Comparison of ENCODE assay signal across 13 cellular contexts in the genomic region with DNA sequence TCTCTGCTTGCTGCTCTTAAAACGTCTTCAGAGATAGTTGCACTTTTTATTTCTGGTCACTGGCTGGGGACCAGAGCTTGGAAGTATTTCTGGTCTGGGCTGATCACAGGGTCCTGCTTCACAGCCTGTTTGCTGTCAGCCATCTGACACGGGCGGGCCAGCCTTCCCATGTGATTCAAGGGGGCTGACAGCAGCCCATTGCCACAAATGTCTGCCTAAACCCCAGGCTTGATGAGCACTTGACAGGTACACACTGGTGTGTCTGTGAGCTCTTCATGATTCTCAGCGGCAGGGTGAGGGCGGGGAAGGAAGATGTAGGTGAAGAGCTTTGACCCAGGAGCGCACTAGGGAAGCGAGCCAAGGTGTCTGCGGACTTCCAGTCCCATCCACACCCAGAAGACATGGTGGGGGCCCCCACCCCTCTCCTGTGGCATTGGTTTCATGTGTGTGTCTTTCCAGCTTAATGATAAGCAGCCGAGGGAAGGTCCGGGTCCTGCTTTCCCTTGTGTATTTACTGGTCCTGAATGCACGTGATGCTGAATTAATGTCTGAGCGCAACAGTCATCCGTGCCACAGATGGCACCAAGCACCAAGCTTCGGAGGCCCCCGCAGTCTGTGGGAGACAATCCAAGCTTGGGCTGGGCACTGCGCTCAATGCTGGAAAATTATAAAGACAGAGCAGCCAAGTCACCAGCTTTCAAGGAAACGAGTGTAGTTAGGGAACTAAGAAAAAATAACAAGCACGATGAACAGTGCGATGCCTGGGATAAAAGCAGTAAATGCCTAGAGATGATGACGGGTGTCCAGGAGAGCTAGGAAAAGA.
A peak's percentile ranks its signal among the peaks of the same experiment; 100 is the strongest.
DNase-seq lines count a peak whose midpoint lies in the region; ATAC-seq and TF ChIP-seq lines count a peak whose summit lies in the region.
"Had no signal": no experiment of that assay in that cellular context is flagged by ENCODE, and none has a peak within 500 bp of the region (broad histone marks: within the 10 kb centered on the region; RNA-seq: fewer than 3 reads in every experiment).

No MANE protein-coding gene starts in this region.

- H4K8ac ChIP-seq in neuronal stem cell (ENCODE audit: low read depth, low read length), result peak overlapping the region; percentile 23

- H2AK5ac ChIP-seq in neuronal stem cell (ENCODE audit: low read depth, low read length), result no peak overlapping the region

- no peaks in the 10 kb centered on the region for H3K9me3 ChIP-seq in Panc1 (ENCODE audit: control insufficient read depth, insufficient read depth, low read depth, low read length)
- peaks cover 0 to 9% of the 10 kb centered on the region in 2 donors for H3K9me3 ChIP-seq in neuronal stem cell (replicated peaks in 1 of 2; ENCODE audit: control insufficient read depth in 2 of 2, insufficient read depth in 1 of 2, low read depth in 1 of 2, low read length in 2 of 2)
- H3K9me3 ChIP-seq in CD4-positive, alpha-beta memory T cell (ENCODE audit: control insufficient read depth in 1 of 2, low read length in 2 of 2), result no peaks in the 10 kb centered on the region

- H3K27ac Mint-ChIP-seq in CD4-positive, alpha-beta memory T cell, result peak overlapping the region in 1 of 7 donors; percentile 21
- H3K27ac Mint-ChIP-seq: activated CD8-positive, alpha-beta T cell treated with anti-CD3 and anti-CD28 coated beads, Interleukin-2, amount 10 ng/mL, durations not matched to agents 7 days and 5 days; immature natural killer cell; naive thymus-derived CD8-positive, alpha-beta T cell had no signal

- BruUV-seq in Panc1 (replicated peaks; lab: Mats Ljungman, UMichigan), result no TSS peak

- no peak overlapping the region for H2AFZ ChIP-seq in neuronal stem cell (ENCODE audit: low read length)

- no peaks in the 10 kb centered on the region for H3K4me1 Mint-ChIP-seq in CD4-positive, alpha-beta memory T cell
- H3K4me1 Mint-ChIP-seq: immature natural killer cell; naive thymus-derived CD8-positive, alpha-beta T cell had no signal

- no CpG with 5 or more reads among the region's 20 CpGs for WGBS in neuronal stem cell (ENCODE audit: extremely low coverage in 2 of 2, insufficient read length in 2 of 2, insufficient replicate concordance in 1 of 2), 2 donors

- H3K4me2 ChIP-seq in neuronal stem cell (ENCODE audit: insufficient read depth, low read length, poor library complexity, severe bottlenecking), result no peak overlapping the region

- no peak overlapping the region for H2BK15ac ChIP-seq in neuronal stem cell (ENCODE audit: low read length)

- H3K4me1 ChIP-seq in Panc1 (ENCODE audit: control insufficient read depth, insufficient read depth, low read length), result peaks cover 89% of the 10 kb centered on the region
- peaks cover 0 to 21% of the 10 kb centered on the region in 2 donors for H3K4me1 ChIP-seq in neuronal stem cell (ENCODE audit: control insufficient read depth in 2 of 2, insufficient read depth in 1 of 2, low read depth in 1 of 2, low read length in 2 of 2)
- H3K4me1 ChIP-seq in CD4-positive, alpha-beta memory T cell (ENCODE audit: insufficient read depth, low read length), result no peaks in the 10 kb centered on the region

- no peak overlapping the region for H3K4me3 Mint-ChIP-seq in CD4-positive, alpha-beta memory T cell
- H3K4me3 Mint-ChIP-seq: activated CD8-positive, alpha-beta T cell treated with anti-CD3 and anti-CD28 coated beads, Interleukin-2, amount 10 ng/mL, durations not matched to agents 7 days and 5 days; immature natural killer cell; naive thymus-derived CD8-positive, alpha-beta T cell had no signal

- H4K91ac ChIP-seq in neuronal stem cell (ENCODE audit: low read depth, low read length, poor library complexity), result no peak overlapping the region

- H2BK5ac ChIP-seq in neuronal stem cell (ENCODE audit: low read length), result no peak overlapping the region

- H3K23ac ChIP-seq in neuronal stem cell (ENCODE audit: low read depth, low read length, poor library complexity), result no peak overlapping the region

- no peak overlapping the region for H2BK120ac ChIP-seq in neuronal stem cell (ENCODE audit: low read depth, low read length)

- no peak overlapping the region for H3K4ac ChIP-seq in neuronal stem cell (ENCODE audit: low read length)

- H3K18ac ChIP-seq in neuronal stem cell (ENCODE audit: low read length), result peak overlapping the region; percentile 52

- H3K27me3 ChIP-seq in Panc1 (ENCODE audit: control insufficient read depth, insufficient read depth, low read length) (no peaks in the 10 kb centered on the region), neuronal stem cell (ENCODE audit: control insufficient read depth in 3 of 3, insufficient read depth in 3 of 3, low read depth in 1 of 3, low read length in 3 of 3) (no peaks in the 10 kb centered on the region)
- no peaks in the 10 kb centered on the region for H3K27me3 ChIP-seq in CD4-positive, alpha-beta memory T cell (ENCODE audit: insufficient read depth, low read length)

- in situ Hi-C loops in Panc1 (cut with HindIII; ENCODE audit: low pct_unique_long_range_greater_than_20kb, low sequenced_read_pairs), result no loop called here

- ATAC-seq in Panc1 (no peak), HG03196 (IDR thresholded peaks at IDR 0.05; ENCODE audit: unreplicated experiment) (no peak), GM21786 (IDR thresholded peaks at IDR 0.05; ENCODE audit: unreplicated experiment) (no peak)
- ATAC-seq: activated CD8-positive, alpha-beta T cell treated with anti-CD3 and anti-CD28 coated beads, Interleukin-2, amount 10 ng/mL, durations not matched to agents 7 days and 5 days; naive thymus-derived CD8-positive, alpha-beta T cell had no signal

- H2BK12ac ChIP-seq in neuronal stem cell (ENCODE audit: low read length), result no peak overlapping the region

- peaks cover 0 to 2% (median 0%) of the 10 kb centered on the region in 8 donors for H3K9me3 Mint-ChIP-seq in CD4-positive, alpha-beta memory T cell
- H3K9me3 Mint-ChIP-seq: immature natural killer cell had no signal

- peak overlapping the region; percentile 88 for H3K27ac ChIP-seq in Panc1 (ENCODE audit: low read length)
- no peak overlapping the region for H3K27ac ChIP-seq in neuronal stem cell (replicated peaks; ENCODE audit: low read length)
- H3K27ac ChIP-seq in CD4-positive, alpha-beta memory T cell (ENCODE audit: low read depth, low read length), result no peak overlapping the region

- TF ChIP-seq CTCF in Panc1 (IDR thresholded peaks at IDR 0.05) (no peak), foreskin fibroblast (IDR thresholded peaks at IDR 0.05; ENCODE audit: low read depth, low read length) (no peak)

- intact Hi-C loops in Panc1 (cut with micrococcal nuclease; ENCODE audit: unreplicated experiment), result no loop called here
- intact Hi-C loops in CD4-positive, alpha-beta memory T cell (cut with micrococcal nuclease), result no loop called here

- peaks cover 0 to 13% of the 10 kb centered on the region in 2 donors for H3K27me3 Mint-ChIP-seq in CD4-positive, alpha-beta memory T cell

- CTCF ChIA-PET in Panc1 (lab: Charles Lee), result no interaction called here
- CTCF ChIA-PET in CD4-positive, alpha-beta memory T cell (lab: Charles Lee; ENCODE audit: partially characterized antibody), result interaction anchor here (0.7 kb wide), 1 partner anchor 26 kb away, joined by 3 read pairs; no protein-coding TSS in a partner anchor

- no peaks in the 10 kb centered on the region for H3K36me3 Mint-ChIP-seq in CD4-positive, alpha-beta memory T cell
- H3K36me3 Mint-ChIP-seq: immature natural killer cell; naive thymus-derived CD8-positive, alpha-beta T cell had no signal

- no peak overlapping the region for H3K14ac ChIP-seq in neuronal stem cell (ENCODE audit: low read length)

- H3K36me3 ChIP-seq in Panc1 (ENCODE audit: control insufficient read depth, insufficient read depth, low read length) (no peaks in the 10 kb centered on the region), neuronal stem cell (replicated peaks in 1 of 2; ENCODE audit: control insufficient read depth in 2 of 2, insufficient read depth in 2 of 2, low read length in 2 of 2) (peaks cover 4 to 38% of the 10 kb centered on the region in 2 donors)
- H3K36me3 ChIP-seq in CD4-positive, alpha-beta memory T cell (ENCODE audit: insufficient read depth, low read length), result no peaks in the 10 kb centered on the region

- peak; percentile 71 for DNase-seq in Ammon's horn (ENCODE audit: low spot score)
- DNase-seq in Panc1 (ENCODE audit: low read depth, low spot score), result no peak
- DNase-seq in foreskin fibroblast, result peak; percentile 42 to 64
- DNase-seq in neuronal stem cell (ENCODE audit: low spot score), result no peak
- DNase-seq in CD4-positive, alpha-beta memory T cell, result no peak
- DNase-seq in SKM-1 (lab: John Stamatoyannopoulos, UW; ENCODE audit: unreplicated experiment), result no peak
- DNase-seq: activated CD8-positive, alpha-beta T cell treated with anti-CD3 and anti-CD28 coated beads, Interleukin-2, amount 10 ng/mL, durations not matched to agents 7 days and 5 days; activated naive CD4-positive, alpha-beta T cell treated with Interleukin-2 at 50 U/mL for 16 hours; immature natural killer cell; Karpas-422 had no signal

- POLR2A ChIA-PET in Panc1 (lab: Charles Lee), result interaction anchor here (0.7 kb wide), 1 partner anchor 73 kb away, joined by 10 read pairs; no protein-coding TSS in a partner anchor
- POLR2A ChIA-PET in CD4-positive, alpha-beta memory T cell (lab: Charles Lee; ENCODE audit: partially characterized antibody), result no interaction called here

- no peak overlapping the region for H3K9ac ChIP-seq in neuronal stem cell (ENCODE audit: low read depth, low read length, poor library complexity)

- H3K4me3 ChIP-seq in Panc1 (ENCODE audit: low read depth in 2 of 2, low read length in 2 of 2), result no peak overlapping the region
- no peak overlapping the region for H3K4me3 ChIP-seq in foreskin fibroblast (ENCODE audit: low read depth in 1 of 2, low read length in 2 of 2)
- no peak overlapping the region for H3K4me3 ChIP-seq in neuronal stem cell (ENCODE audit: low read length in 2 of 2)
- no peak overlapping the region for H3K4me3 ChIP-seq in CD4-positive, alpha-beta memory T cell (ENCODE audit: low read length in 2 of 2)

- peaks cover 15% of the 10 kb centered on the region for H3K79me1 ChIP-seq in neuronal stem cell (ENCODE audit: low read depth, low read length)

Comparison
In these comparisons a context has a peak if more than half of its experiments do, and no peak if none do; other contexts are left out.
1. DNase-seq: peak in Ammon's horn (single experiment) and foreskin fibroblast (2 of 2); none in Panc1 (single experiment), neuronal stem cell (single experiment), CD4-positive, alpha-beta memory T cell (0 of 5) and SKM-1 (single experiment).